8 cellular contexts compared by ENCODE assay signal in genomic region chr2:23939054-23939436, GRCh38. TPM values are rescaled to one million over a fixed set of nuclear protein-coding genes. Genes with fewer than 3 reads are reported as not detected.
A peak's percentile ranks its signal among the peaks of the same experiment; 100 is the strongest.
DNase-seq lines count a peak whose midpoint lies in the region; ATAC-seq and TF ChIP-seq lines count a peak whose summit lies in the region.

No MANE protein-coding gene starts in this region.

- H3K4ac ChIP-seq in neuronal stem cell (ENCODE audit: low read length), result no peak overlapping the region

- H3K27me3 ChIP-seq in BLaER1 treated with 17β-estradiol and CSF1 and Interleukin-3, amounts not matched to agents 10 nM and 100 nM, result no peaks in the 10 kb centered on the region
- no peaks in the 10 kb centered on the region for H3K27me3 ChIP-seq in dorsolateral prefrontal cortex
- peaks cover 0 to 2% (median 0%) of the 10 kb centered on the region in 3 experiments for H3K27me3 ChIP-seq in neuronal stem cell (ENCODE audit: control insufficient read depth in 3 of 3, insufficient read depth in 3 of 3, low read depth in 1 of 3, low read length in 3 of 3)

- no peak overlapping the region for H2BK120ac ChIP-seq in neuronal stem cell (ENCODE audit: low read depth, low read length)

- no CpG with 5 or more reads among the region's 7 CpGs for WGBS in neuronal stem cell (ENCODE audit: extremely low coverage in 2 of 2, insufficient read length in 2 of 2, insufficient replicate concordance in 1 of 2), 2 donors

- H3K4me3 Mint-ChIP-seq in IgD-negative memory B cell, result peak overlapping the region; percentile 89 to 99 (median 92)

- H3K4me1 ChIP-seq in BLaER1 treated with 17β-estradiol and CSF1 and Interleukin-3, amounts not matched to agents 10 nM and 100 nM, result peaks cover 26 to 32% (median 28%) of the 10 kb centered on the region in 10 experiments
- H3K4me1 ChIP-seq in neuronal stem cell (ENCODE audit: control insufficient read depth in 2 of 2, insufficient read depth in 1 of 2, low read depth in 1 of 2, low read length in 2 of 2), result peaks cover 0 to 5% of the 10 kb centered on the region in 2 donors

- H3K9ac ChIP-seq in BLaER1 treated with 17β-estradiol and CSF1 and Interleukin-3, amounts not matched to agents 10 nM and 100 nM, result peak overlapping the region; percentile 87 to 96 (median 94)
- no peak overlapping the region for H3K9ac ChIP-seq in neuronal stem cell (ENCODE audit: low read depth, low read length, poor library complexity)

- H3K4me2 ChIP-seq in BLaER1 treated with 17β-estradiol and CSF1 and Interleukin-3, amounts not matched to agents 10 nM and 100 nM, result peak overlapping the region; percentile 67 to 95 (median 91)
- H3K4me2 ChIP-seq in neuronal stem cell (ENCODE audit: insufficient read depth, low read length, poor library complexity, severe bottlenecking), result no peak overlapping the region

- DNase-seq in dorsolateral prefrontal cortex (no peak), neuronal stem cell (ENCODE audit: low spot score) (no peak), ecto neural progenitor cell (ENCODE audit: low spot score) (no peak), GM19240 (ENCODE audit: insufficient read length, low spot score) (no peak), COR-L47 (lab: John Stamatoyannopoulos, UW) (no peak)

- H3K18ac ChIP-seq in neuronal stem cell (ENCODE audit: low read length), result no peak overlapping the region

- peaks cover 16 to 19% (median 18%) of the 10 kb centered on the region in 3 donors for H3K4me1 Mint-ChIP-seq in IgD-negative memory B cell

- H3K27ac ChIP-seq in BLaER1 treated with 17β-estradiol and CSF1 and Interleukin-3, amounts not matched to agents 10 nM and 100 nM, result peak overlapping the region in 10 of 11 experiments; percentile 84 to 95 (median 92); a peak in 19 of 22 replicates
- H3K27ac ChIP-seq in dorsolateral prefrontal cortex, result peak overlapping the region in 27 of 59 donors; percentile 1 to 94 (median 64)
- no peak overlapping the region for H3K27ac ChIP-seq in neuronal stem cell (replicated peaks; ENCODE audit: low read length)

- no peak for ATAC-seq in GM21825 (IDR thresholded peaks at IDR 0.05; ENCODE audit: unreplicated experiment)

- H3K9me3 ChIP-seq in BLaER1 treated with 17β-estradiol and CSF1 and Interleukin-3, amounts not matched to agents 10 nM and 100 nM (replicated peaks in 1 of 11), result no peaks in the 10 kb centered on the region
- H3K9me3 ChIP-seq in neuronal stem cell (replicated peaks in 1 of 2; ENCODE audit: control insufficient read depth in 2 of 2, insufficient read depth in 1 of 2, low read depth in 1 of 2, low read length in 2 of 2), result no peaks in the 10 kb centered on the region

- H3K4me3 ChIP-seq in BLaER1 treated with 17β-estradiol and CSF1 and Interleukin-3, amounts not matched to agents 10 nM and 100 nM, result peak overlapping the region; percentile 74 to 94 (median 84)
- peak overlapping the region in 57 of 59 donors; percentile 64 to 99 (median 87) for H3K4me3 ChIP-seq in dorsolateral prefrontal cortex
- peak overlapping the region in 1 of 2 donors; percentile 7 for H3K4me3 ChIP-seq in neuronal stem cell (ENCODE audit: low read length in 2 of 2)

- peak overlapping the region; percentile 58 to 87 (median 69) for H3K27ac Mint-ChIP-seq in IgD-negative memory B cell

- no peak overlapping the region for H2BK5ac ChIP-seq in neuronal stem cell (ENCODE audit: low read length)

- peaks cover 0 to 14% (median 12%) of the 10 kb centered on the region in 11 experiments; a peak in 11 of 22 replicates for H3K36me3 ChIP-seq in BLaER1 treated with 17β-estradiol and CSF1 and Interleukin-3, amounts not matched to agents 10 nM and 100 nM
- peaks cover 0 to 16% of the 10 kb centered on the region in 2 donors for H3K36me3 ChIP-seq in neuronal stem cell (replicated peaks in 1 of 2; ENCODE audit: control insufficient read depth in 2 of 2, insufficient read depth in 2 of 2, low read length in 2 of 2)

- H4K8ac ChIP-seq in neuronal stem cell (ENCODE audit: low read depth, low read length), result no peak overlapping the region

- H4K91ac ChIP-seq in neuronal stem cell (ENCODE audit: low read depth, low read length, poor library complexity), result no peak overlapping the region

- H3K9me3 Mint-ChIP-seq in IgD-negative memory B cell, result no peaks in the 10 kb centered on the region

- no peak for TF ChIP-seq CTCF in dorsolateral prefrontal cortex (IDR thresholded peaks at IDR 0.05 in 54 of 56, conservative IDR thresholded peaks at IDR 0.05 in 2 of 56; ENCODE audit: low read depth in 1 of 56, partially characterized antibody in 56 of 56)

- intact Hi-C loops in dorsolateral prefrontal cortex (cut with DNase I), result no loop called here

- H3K36me3 Mint-ChIP-seq in IgD-negative memory B cell, result peaks cover 4% of the 10 kb centered on the region

- no peak overlapping the region for H2AK5ac ChIP-seq in neuronal stem cell (ENCODE audit: low read depth, low read length)

- H3K27me3 Mint-ChIP-seq in IgD-negative memory B cell, result peaks cover 5% of the 10 kb centered on the region

- no peak overlapping the region for H2BK15ac ChIP-seq in neuronal stem cell (ENCODE audit: low read length)

- no peak overlapping the region for H3K14ac ChIP-seq in neuronal stem cell (ENCODE audit: low read length)

- H2AFZ ChIP-seq in neuronal stem cell (ENCODE audit: low read length), result peak overlapping the region; percentile 92

- no peak overlapping the region for H2BK12ac ChIP-seq in neuronal stem cell (ENCODE audit: low read length)

- H3K79me1 ChIP-seq in neuronal stem cell (ENCODE audit: low read depth, low read length), result no peaks in the 10 kb centered on the region

- no peak overlapping the region for H3K23ac ChIP-seq in neuronal stem cell (ENCODE audit: low read depth, low read length, poor library complexity)

- H4K20me1 ChIP-seq in BLaER1 treated with 17β-estradiol and CSF1 and Interleukin-3, amounts not matched to agents 10 nM and 100 nM, result peaks cover 0 to 31% (median 19%) of the 10 kb centered on the region in 11 experiments; a peak in 19 of 22 replicates

RNA-seq across cellular contexts. Expression of gene UBXN2A, which starts 1.2 kb away (rescaled TPM):
- 16.6 TPM for polyA plus RNA-seq in IgD-negative memory B cell
- total RNA-seq in dorsolateral prefrontal cortex, result 10 to 100 TPM; 14.4 to 32.7 (median 20.0) TPM
- 15.7 TPM for polyA plus RNA-seq in neuronal stem cell (2013, experiment 1 of 2)
- 15.8 TPM for polyA plus RNA-seq in neuronal stem cell (2013, experiment 2 of 2)

RNA-seq across cellular contexts. Expression of gene ATAD2B, which starts 12.1 kb away (rescaled TPM):
- polyA plus RNA-seq in IgD-negative memory B cell, result 12.4 TPM
- total RNA-seq in dorsolateral prefrontal cortex, result 10 to 100 TPM; 15.1 to 34.2 (median 24.3) TPM
- polyA plus RNA-seq in neuronal stem cell (2013, experiment 1 of 2), result 7.0 TPM
- 7.6 TPM for polyA plus RNA-seq in neuronal stem cell (2013, experiment 2 of 2)
